In the genomic region with DNA sequence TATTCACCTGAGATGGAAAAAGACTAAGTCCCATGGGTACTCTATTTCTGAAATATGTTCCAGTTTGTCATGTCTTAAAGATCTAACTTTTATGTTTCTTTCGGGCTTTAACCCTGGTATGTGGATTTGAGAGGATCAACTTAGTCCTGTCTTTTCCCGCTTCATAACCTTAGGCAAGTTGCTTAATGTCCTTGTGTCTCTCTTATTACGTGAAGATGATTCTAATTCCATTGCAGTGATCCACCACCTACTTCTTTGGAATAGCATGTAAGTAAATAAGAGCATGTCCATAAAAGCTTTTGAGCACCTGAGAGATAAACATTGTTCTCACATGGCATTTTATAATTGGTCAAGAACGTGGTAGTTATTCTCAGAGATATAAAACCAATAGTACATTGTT, we compare ENCODE assay signal across 24 cellular contexts.
"Had no signal": no experiment of that assay in that cellular context is flagged by ENCODE, and none has a peak within 500 bp of the region (broad histone marks: within the 10 kb centered on the region; RNA-seq: fewer than 3 reads in every experiment).

No MANE protein-coding gene starts in this region.

- H3K4me1 ChIP-seq: colonic mucosa, gastrocnemius medialis, lower lobe of right lung had no signal

- H3K27me3 Mint-ChIP-seq: dendritic cell treated with granulocyte-macrophage colony-stimulating factor and Interleukin-4, amounts not matched to agents 40 ng/mL and 50 ng/mL, for 4 days; effector memory CD8-positive, alpha-beta T cell; memory B cell had no signal

- H3K9me3 Mint-ChIP-seq: endodermal cell had no signal

- H3K4me1 Mint-ChIP-seq: naive thymus-derived CD4-positive, alpha-beta T cell had no signal

- H3K4me3 ChIP-seq: colonic mucosa, esophagus squamous epithelium, gastrocnemius medialis, heart right ventricle, left lung, lower lobe of right lung had no signal

- H3K27ac Mint-ChIP-seq: dendritic cell treated with granulocyte-macrophage colony-stimulating factor and Interleukin-4, amounts not matched to agents 40 ng/mL and 50 ng/mL, for 4 days; effector memory CD8-positive, alpha-beta T cell; endodermal cell; memory B cell; naive thymus-derived CD4-positive, alpha-beta T cell had no signal

- H3K36me3 Mint-ChIP-seq: memory B cell had no signal

- H3K27ac ChIP-seq: colonic mucosa, epithelial cell of prostate, esophagus squamous epithelium, gastrocnemius medialis, heart right ventricle, left lung, lower lobe of right lung had no signal

- H3K9me3 ChIP-seq: colonic mucosa, esophagus squamous epithelium, gastrocnemius medialis, left lung, lower lobe of right lung had no signal

- H3K36me3 ChIP-seq: colonic mucosa, esophagus squamous epithelium, gastrocnemius medialis, heart right ventricle, left lung, lower lobe of right lung had no signal

- H3K4me3 Mint-ChIP-seq: dendritic cell treated with granulocyte-macrophage colony-stimulating factor and Interleukin-4, amounts not matched to agents 40 ng/mL and 50 ng/mL, for 4 days; effector memory CD8-positive, alpha-beta T cell; endodermal cell; memory B cell; naive thymus-derived CD4-positive, alpha-beta T cell had no signal

- H3K27me3 ChIP-seq: colonic mucosa, esophagus squamous epithelium, gastrocnemius medialis, heart right ventricle, left lung had no signal

- DNase-seq: colonic mucosa; cortex of kidney; effector CD8-positive, alpha-beta T cell; effector memory CD8-positive, alpha-beta T cell; endodermal cell; erythroblast; esophagus squamous epithelium; foreskin fibroblast; foreskin melanocyte; gastrocnemius medialis; glutamatergic neuron; head of caudate nucleus; heart right ventricle; hippocampal formation; left cardiac atrium; left lung; left ventricle myocardium superior; lower lobe of right lung; mesendoderm; midbrain; naive thymus-derived CD4-positive, alpha-beta T cell had no signal
